ENCODE assay signal across 1 cellular context in genomic region chr17:82590881-82591539, GRCh38.
TF ChIP-seq lines count a peak whose summit lies in the region.

No MANE protein-coding gene starts in this region.

TF ChIP-seq in GM23338, 12 proteins besides CTCF, POLR2A, EP300 and RAD21 (continued from another document):
- TF ChIP-seq ZNF462 (CRISPR knock-in tag; IDR thresholded peaks at IDR 0.05) (no peak), JUNB (IDR thresholded peaks at IDR 0.05; ENCODE audit: unreplicated experiment) (no peak), EZH2 (IDR thresholded peaks at IDR 0.05; ENCODE audit: low read depth, unreplicated experiment) (no peak), ZNF114 (CRISPR knock-in tag; IDR thresholded peaks at IDR 0.05) (no peak), REST (IDR thresholded peaks at IDR 0.05; ENCODE audit: unreplicated experiment) (no peak), POLR2AphosphoS5 (IDR thresholded peaks at IDR 0.05; ENCODE audit: low read depth) (no peak; the same call in 1 of the 2 replicates), ZNF331 (CRISPR knock-in tag; IDR thresholded peaks at IDR 0.05; ENCODE audit: low read depth) (no peak), ETS1 (IDR thresholded peaks at IDR 0.05) (no peak), STAT1 (IDR thresholded peaks at IDR 0.05; ENCODE audit: unreplicated experiment) (no peak), CREB1 (CRISPR knock-in tag; IDR thresholded peaks at IDR 0.05; ENCODE audit: low read depth) (no peak)
